In genomic region chr1:44675186-44675585, GRCh38 we compare ENCODE assay signal across 9 cellular contexts. TPM values are rescaled to one million over a fixed set of nuclear protein-coding genes. Genes with fewer than 3 reads are reported as not detected.
DNase-seq lines count a peak whose midpoint lies in the region; ATAC-seq and TF ChIP-seq lines count a peak whose summit lies in the region.
"Had no signal": no experiment of that assay in that cellular context is flagged by ENCODE, and none has a peak within 500 bp of the region (broad histone marks: within the 10 kb centered on the region; RNA-seq: fewer than 3 reads in every experiment).

No MANE protein-coding gene starts in this region.

- H3K27ac ChIP-seq in ectodermal cell (ENCODE audit: insufficient read depth, low read depth, low read length, poor library complexity, severe bottlenecking): no peak overlapping the region
- H3K27ac ChIP-seq in neural progenitor cell: no peak overlapping the region

- no peak for DNase-seq in AG10803 (ENCODE audit: low read depth)
- DNase-seq in Jurkat, Clone E6-1 (ENCODE audit: low read depth, low spot score): no peak
- DNase-seq in neural progenitor cell (ENCODE audit: low spot score): no peak
- no peak for DNase-seq in cortex of kidney (lab: John Stamatoyannopoulos, UW)

- H3K9me3 Mint-ChIP-seq in neural progenitor cell: no peaks in the 10 kb centered on the region
- H3K9me3 Mint-ChIP-seq: dendritic cell treated with granulocyte-macrophage colony-stimulating factor and Interleukin-4, amounts not matched to agents 40 ng/mL and 50 ng/mL, for 4 days had no signal

- peak overlapping the region; percentile 87 for H3K4me3 ChIP-seq in AG10803 (ENCODE audit: low read length)
- peak overlapping the region; percentile 78 for H3K4me3 ChIP-seq in Jurkat, Clone E6-1 (ENCODE audit: low read length)
- H3K4me3 ChIP-seq in ectodermal cell (ENCODE audit: insufficient read depth, low read depth, low read length): peak overlapping the region; percentile 66
- peak overlapping the region; percentile 82 for H3K4me3 ChIP-seq in neural progenitor cell

- peaks cover 8% of the 10 kb centered on the region for H3K27me3 Mint-ChIP-seq in neural progenitor cell (ENCODE audit: insufficient read depth, low read depth)

- peak overlapping the region; percentile 87 for H3K4me2 ChIP-seq in neural progenitor cell

- peak overlapping the region; percentile 21 for H3K27ac Mint-ChIP-seq in neural progenitor cell
- H3K27ac Mint-ChIP-seq: dendritic cell treated with granulocyte-macrophage colony-stimulating factor and Interleukin-4, amounts not matched to agents 40 ng/mL and 50 ng/mL, for 4 days had no signal

- H3K4me1 ChIP-seq in ectodermal cell (ENCODE audit: control insufficient read depth, insufficient read depth, low read length): peaks cover 13% of the 10 kb centered on the region
- H3K4me1 ChIP-seq in neural progenitor cell: peaks cover 21% of the 10 kb centered on the region

- TF ChIP-seq CTCF in AG10803 (conservative IDR thresholded peaks at IDR 0.05; ENCODE audit: low read length) (no peak), neural progenitor cell (IDR thresholded peaks at IDR 0.05) (no peak)

- no peak overlapping the region for H3K9ac ChIP-seq in neural progenitor cell

- no peaks in the 10 kb centered on the region for H4K20me1 ChIP-seq in neural progenitor cell (ENCODE audit: low read depth)

- no peaks in the 10 kb centered on the region for H3K79me2 ChIP-seq in neural progenitor cell (ENCODE audit: low read depth)

- no peaks in the 10 kb centered on the region for H3K9me3 ChIP-seq in ectodermal cell (ENCODE audit: control insufficient read depth, low read length)
- H3K9me3 ChIP-seq in neural progenitor cell (ENCODE audit: low read depth): no peaks in the 10 kb centered on the region

- H2AFZ ChIP-seq in neural progenitor cell (replicated peaks): no peak overlapping the region

- H3K4me3 Mint-ChIP-seq in neural progenitor cell: peak overlapping the region; percentile 92

- H3K36me3 ChIP-seq in ectodermal cell (ENCODE audit: control insufficient read depth, insufficient read depth, low read length) (no peaks in the 10 kb centered on the region), neural progenitor cell (no peaks in the 10 kb centered on the region)

- H3K27me3 ChIP-seq in ectodermal cell (ENCODE audit: control insufficient read depth, insufficient read depth, low read length, poor library complexity, severe bottlenecking) (no peaks in the 10 kb centered on the region), neural progenitor cell (no peaks in the 10 kb centered on the region)

- H3K4me1 Mint-ChIP-seq in neural progenitor cell: peaks cover 32% of the 10 kb centered on the region

- peaks cover 4% of the 10 kb centered on the region for H3K36me3 Mint-ChIP-seq in neural progenitor cell

- WGBS in ectodermal cell, 2 experiments: 83 to 88% methylated on average over 7 of the region's 7 CpGs

- peaks cover 12% of the 10 kb centered on the region for H3F3A ChIP-seq in neural progenitor cell (ENCODE audit: low read depth)

- ATAC-seq in HG03159 (IDR thresholded peaks at IDR 0.05; ENCODE audit: unreplicated experiment) (no peak), GM21576 (IDR thresholded peaks at IDR 0.05; ENCODE audit: unreplicated experiment) (no peak), GM19023 (IDR thresholded peaks at IDR 0.05; ENCODE audit: unreplicated experiment) (no peak)

RNA-seq across cellular contexts. Expression of gene ARMH1, which starts 0.7 kb away (rescaled TPM):
- polyA plus RNA-seq in Jurkat, Clone E6-1 (2012; ENCODE audit: insufficient read depth, insufficient read length): 3.0 TPM
- polyA plus RNA-seq in ectodermal cell (2013, experiment 1 of 4): 5.4 TPM
- polyA plus RNA-seq in ectodermal cell (2013, experiment 2 of 4): 7.9 TPM
- polyA plus RNA-seq in ectodermal cell (2013, experiment 3 of 4): 6.8 TPM
- 6.6 TPM for polyA plus RNA-seq in ectodermal cell (2013, experiment 4 of 4)
- total RNA-seq in neural progenitor cell (ENCODE audit: low replicate concordance): 3.6 and 11.4 TPM in 2 replicates

RNA-seq across cellular contexts. Expression of gene TMEM53, which starts 0.9 kb away (rescaled TPM):
- polyA plus RNA-seq in Jurkat, Clone E6-1 (2012; ENCODE audit: insufficient read depth, insufficient read length): 11.5 TPM
- polyA plus RNA-seq in ectodermal cell (2013, experiment 1 of 4): 9.3 TPM
- 10.5 TPM for polyA plus RNA-seq in ectodermal cell (2013, experiment 2 of 4)
- polyA plus RNA-seq in ectodermal cell (2013, experiment 3 of 4): 7.3 TPM
- 8.8 TPM for polyA plus RNA-seq in ectodermal cell (2013, experiment 4 of 4)
- total RNA-seq in neural progenitor cell (ENCODE audit: low replicate concordance): 5.0 and 6.7 TPM in 2 replicates

RNA-seq across cellular contexts. Expression of gene RNU5D-1, which starts 55.8 kb away (rescaled TPM):
- polyA plus RNA-seq in Jurkat, Clone E6-1 (2012; ENCODE audit: insufficient read depth, insufficient read length): not detected
- 456 TPM for polyA plus RNA-seq in ectodermal cell (2013, experiment 1 of 4)
- polyA plus RNA-seq in ectodermal cell (2013, experiment 2 of 4): 354 TPM
- 5,846 TPM for polyA plus RNA-seq in ectodermal cell (2013, experiment 3 of 4)
- 2,286 TPM for polyA plus RNA-seq in ectodermal cell (2013, experiment 4 of 4)
- total RNA-seq in neural progenitor cell (ENCODE audit: low replicate concordance): not detected in 2 replicates
